In genomic region chr7:111168182-111168581, GRCh38 we compare ENCODE assay signal across 15 cellular contexts.
DNase-seq lines count a peak whose midpoint lies in the region; TF ChIP-seq lines count a peak whose summit lies in the region.
"Had no signal": no experiment of that assay in that cellular context is flagged by ENCODE, and none has a peak within 500 bp of the region (broad histone marks: within the 10 kb centered on the region; RNA-seq: fewer than 3 reads in every experiment).

No MANE protein-coding gene starts in this region.

- H3K27ac Mint-ChIP-seq in mesothelial cell of epicardium: peak overlapping the region; percentile 15
- H3K27ac Mint-ChIP-seq: CD8-positive, alpha-beta T cell had no signal

- H3K4me1 Mint-ChIP-seq in mesothelial cell of epicardium: peaks cover 19% of the 10 kb centered on the region

- H3K9me3 ChIP-seq in HEK293 (ENCODE audit: control insufficient read depth, insufficient read depth, low read depth, low read length): no peaks in the 10 kb centered on the region
- H3K9me3 ChIP-seq: right atrium auricular region, SJSA1 had no signal

- CTCF ChIA-PET in HEK293 (lab: Yijun Ruan, JAX): interaction anchor here (0.7 kb wide), 1 partner anchor 76 kb away, joined by 3 read pairs; no protein-coding TSS in a partner anchor

- H3K36me3 ChIP-seq in HEK293 (ENCODE audit: control insufficient read depth in 2 of 2, insufficient read depth in 1 of 2, low read length in 2 of 2): no peaks in the 10 kb centered on the region
- H3K36me3 ChIP-seq: right atrium auricular region, SJSA1 had no signal

- no peaks in the 10 kb centered on the region for H3K9me3 Mint-ChIP-seq in mesothelial cell of epicardium
- H3K9me3 Mint-ChIP-seq: CD8-positive, alpha-beta T cell had no signal

- no peak overlapping the region for H3K4me3 ChIP-seq in HEK293 (ENCODE audit: low read depth, low read length)
- H3K4me3 ChIP-seq: right atrium auricular region, SJSA1 had no signal

- no peaks in the 10 kb centered on the region for H3K27me3 Mint-ChIP-seq in mesothelial cell of epicardium (ENCODE audit: low read depth)

- POLR2A ChIA-PET in HEK293 (lab: Yijun Ruan, JAX): no interaction called here

- in situ Hi-C loops in ACHN (cut with HindIII; ENCODE audit: low pct_ligation_motif_present, low pct_unique_long_range_greater_than_20kb, low sequenced_read_pairs): no loop called here

- no peak overlapping the region for H3K4me3 Mint-ChIP-seq in mesothelial cell of epicardium
- H3K4me3 Mint-ChIP-seq: CD8-positive, alpha-beta T cell had no signal

- no peaks in the 10 kb centered on the region for H3K36me3 Mint-ChIP-seq in mesothelial cell of epicardium

- TF ChIP-seq CTCF in HEK293 (tag by site-specific recombination; IDR thresholded peaks at IDR 0.05) (no peak), VCaP (conservative IDR thresholded peaks at IDR 0.05) (no peak), mesothelial cell of epicardium (IDR thresholded peaks at IDR 0.05; ENCODE audit: unreplicated experiment) (no peak)

- H3K4me1 ChIP-seq in HEK293 (ENCODE audit: control insufficient read depth, insufficient read depth, low read length): peaks cover 8% of the 10 kb centered on the region
- H3K4me1 ChIP-seq: right atrium auricular region, SJSA1 had no signal

- H3K27ac ChIP-seq in HEK293 (ENCODE audit: extremely low read depth, low read depth, low read length) (no peak overlapping the region), VCaP (peak overlapping the region; percentile 89)
- H3K27ac ChIP-seq: right atrium auricular region, SJSA1 had no signal

- DNase-seq in NCI-H2081 treated with DMSO at 0.1 percent for 48 hours (lab: John Stamatoyannopoulos, UW) (peak; percentile 87), mesothelial cell of epicardium (ENCODE audit: low spot score in 2 of 2, unreplicated experiment in 2 of 2) (no peak), ACHN (no peak), NOMO-1 treated with dmso at 0.1 percent for 144 hours (lab: John Stamatoyannopoulos, UW; ENCODE audit: unreplicated experiment) (no peak), HuH-7 (ENCODE audit: low spot score) (no peak), cerebellar nuclear complex (lab: John Stamatoyannopoulos, UW) (no peak)
- DNase-seq: activated CD4-positive, CD25-positive, alpha-beta regulatory T cell; activated T-cell treated with anti-CD3 and anti-CD28 coated beads for 4 hours; anterior cingulate cortex; CD8-positive, alpha-beta T cell; NCI-H510A treated with DMSO at 0.1 percent for 48 hours had no signal

TF ChIP-seq in HEK293, 187 proteins besides CTCF, POLR2A, EP300 and RAD21:
- TF ChIP-seq, protein P1, sequence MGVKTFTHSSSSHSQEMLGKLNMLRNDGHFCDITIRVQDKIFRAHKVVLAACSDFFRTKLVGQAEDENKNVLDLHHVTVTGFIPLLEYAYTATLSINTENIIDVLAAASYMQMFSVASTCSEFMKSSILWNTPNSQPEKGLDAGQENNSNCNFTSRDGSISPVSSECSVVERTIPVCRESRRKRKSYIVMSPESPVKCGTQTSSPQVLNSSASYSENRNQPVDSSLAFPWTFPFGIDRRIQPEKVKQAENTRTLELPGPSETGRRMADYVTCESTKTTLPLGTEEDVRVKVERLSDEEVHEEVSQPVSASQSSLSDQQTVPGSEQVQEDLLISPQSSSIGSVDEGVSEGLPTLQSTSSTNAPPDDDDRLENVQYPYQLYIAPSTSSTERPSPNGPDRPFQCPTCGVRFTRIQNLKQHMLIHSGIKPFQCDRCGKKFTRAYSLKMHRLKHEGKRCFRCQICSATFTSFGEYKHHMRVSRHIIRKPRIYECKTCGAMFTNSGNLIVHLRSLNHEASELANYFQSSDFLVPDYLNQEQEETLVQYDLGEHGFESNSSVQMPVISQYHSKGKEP (tag by site-specific recombination; IDR thresholded peaks at IDR 0.05): peak; percentile 83
- TF ChIP-seq IKZF3 (tag by site-specific recombination; IDR thresholded peaks at IDR 0.05): peak; percentile 42; the same call in 1 of the 2 replicates
- TF ChIP-seq ZNF776 (tag by site-specific recombination; IDR thresholded peaks at IDR 0.05; ENCODE audit: borderline replicate concordance): no peak
- no peak for TF ChIP-seq ZNF423 (tag by site-specific recombination; IDR thresholded peaks at IDR 0.05)
- peak; percentile 56; the same call in 1 of the 2 replicates for TF ChIP-seq ZNF843 (tag by site-specific recombination; IDR thresholded peaks at IDR 0.05)
- TF ChIP-seq ZNF2 (tag by site-specific recombination; IDR thresholded peaks at IDR 0.05): no peak
- peak; percentile 49; the same call in 1 of the 2 replicates for TF ChIP-seq ZBTB17 (tag by site-specific recombination; IDR thresholded peaks at IDR 0.05)
- TF ChIP-seq, protein P2, sequence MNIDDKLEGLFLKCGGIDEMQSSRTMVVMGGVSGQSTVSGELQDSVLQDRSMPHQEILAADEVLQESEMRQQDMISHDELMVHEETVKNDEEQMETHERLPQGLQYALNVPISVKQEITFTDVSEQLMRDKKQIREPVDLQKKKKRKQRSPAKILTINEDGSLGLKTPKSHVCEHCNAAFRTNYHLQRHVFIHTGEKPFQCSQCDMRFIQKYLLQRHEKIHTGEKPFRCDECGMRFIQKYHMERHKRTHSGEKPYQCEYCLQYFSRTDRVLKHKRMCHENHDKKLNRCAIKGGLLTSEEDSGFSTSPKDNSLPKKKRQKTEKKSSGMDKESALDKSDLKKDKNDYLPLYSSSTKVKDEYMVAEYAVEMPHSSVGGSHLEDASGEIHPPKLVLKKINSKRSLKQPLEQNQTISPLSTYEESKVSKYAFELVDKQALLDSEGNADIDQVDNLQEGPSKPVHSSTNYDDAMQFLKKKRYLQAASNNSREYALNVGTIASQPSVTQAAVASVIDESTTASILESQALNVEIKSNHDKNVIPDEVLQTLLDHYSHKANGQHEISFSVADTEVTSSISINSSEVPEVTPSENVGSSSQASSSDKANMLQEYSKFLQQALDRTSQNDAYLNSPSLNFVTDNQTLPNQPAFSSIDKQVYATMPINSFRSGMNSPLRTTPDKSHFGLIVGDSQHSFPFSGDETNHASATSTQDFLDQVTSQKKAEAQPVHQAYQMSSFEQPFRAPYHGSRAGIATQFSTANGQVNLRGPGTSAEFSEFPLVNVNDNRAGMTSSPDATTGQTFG (tag by site-specific recombination; IDR thresholded peaks at IDR 0.05; ENCODE audit: borderline replicate concordance): no peak
- TF ChIP-seq PRDM6 (tag by site-specific recombination; IDR thresholded peaks at IDR 0.05): peak; percentile 81
- TF ChIP-seq FEZF1 (tag by site-specific recombination; IDR thresholded peaks at IDR 0.05): peak; percentile 44
TF ChIP-seq in HEK293: peak in this region for 6.
